ENCODE assay signal across 1 cellular context in the genomic region with DNA sequence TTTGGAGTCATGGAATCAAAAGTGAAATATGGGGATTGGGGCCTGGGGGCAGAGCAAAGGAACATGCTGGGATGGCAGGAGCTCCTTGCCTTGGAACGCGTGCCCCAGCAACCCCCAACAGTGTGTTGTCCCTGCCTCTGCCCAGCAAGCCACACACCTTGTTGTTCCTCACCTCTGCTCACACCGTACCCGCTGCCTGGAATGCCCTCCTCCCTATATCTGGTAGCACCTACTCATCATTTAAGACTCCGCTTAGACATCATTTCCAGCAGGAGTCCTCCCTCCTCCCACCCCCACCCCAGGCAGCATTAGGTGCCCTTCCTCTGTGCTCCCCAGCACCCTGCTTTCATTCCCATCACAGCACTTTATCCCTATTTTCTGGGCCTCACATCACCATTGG.
TF ChIP-seq lines count a peak whose summit lies in the region.

No MANE protein-coding gene starts in this region.

TF ChIP-seq in IMR-90, 13 proteins besides CTCF, POLR2A, EP300 and RAD21:
- TF ChIP-seq CHD1 (IDR thresholded peaks at IDR 0.05; ENCODE audit: low read depth, low read length): no peak
- TF ChIP-seq RCOR1 (IDR thresholded peaks at IDR 0.05; ENCODE audit: insufficient replicate concordance, low read length): no peak
- TF ChIP-seq RFX5 (IDR thresholded peaks at IDR 0.05; ENCODE audit: low read depth, low read length): no peak
- TF ChIP-seq, protein P1, sequence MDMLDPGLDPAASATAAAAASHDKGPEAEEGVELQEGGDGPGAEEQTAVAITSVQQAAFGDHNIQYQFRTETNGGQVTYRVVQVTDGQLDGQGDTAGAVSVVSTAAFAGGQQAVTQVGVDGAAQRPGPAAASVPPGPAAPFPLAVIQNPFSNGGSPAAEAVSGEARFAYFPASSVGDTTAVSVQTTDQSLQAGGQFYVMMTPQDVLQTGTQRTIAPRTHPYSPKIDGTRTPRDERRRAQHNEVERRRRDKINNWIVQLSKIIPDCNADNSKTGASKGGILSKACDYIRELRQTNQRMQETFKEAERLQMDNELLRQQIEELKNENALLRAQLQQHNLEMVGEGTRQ (IDR thresholded peaks at IDR 0.05; ENCODE audit: low read depth, low read length): no peak
- no peak for TF ChIP-seq CEBPB (IDR thresholded peaks at IDR 0.05; ENCODE audit: low read depth, low read length)
- no peak for TF ChIP-seq BHLHE40 (IDR thresholded peaks at IDR 0.05; ENCODE audit: low read depth, low read length)
- no peak for TF ChIP-seq MXI1 (IDR thresholded peaks at IDR 0.05; ENCODE audit: borderline replicate concordance, low read depth, low read length)
- TF ChIP-seq NFE2L2 (IDR thresholded peaks at IDR 0.05; ENCODE audit: low read depth, low read length): no peak
- TF ChIP-seq, protein P2, sequence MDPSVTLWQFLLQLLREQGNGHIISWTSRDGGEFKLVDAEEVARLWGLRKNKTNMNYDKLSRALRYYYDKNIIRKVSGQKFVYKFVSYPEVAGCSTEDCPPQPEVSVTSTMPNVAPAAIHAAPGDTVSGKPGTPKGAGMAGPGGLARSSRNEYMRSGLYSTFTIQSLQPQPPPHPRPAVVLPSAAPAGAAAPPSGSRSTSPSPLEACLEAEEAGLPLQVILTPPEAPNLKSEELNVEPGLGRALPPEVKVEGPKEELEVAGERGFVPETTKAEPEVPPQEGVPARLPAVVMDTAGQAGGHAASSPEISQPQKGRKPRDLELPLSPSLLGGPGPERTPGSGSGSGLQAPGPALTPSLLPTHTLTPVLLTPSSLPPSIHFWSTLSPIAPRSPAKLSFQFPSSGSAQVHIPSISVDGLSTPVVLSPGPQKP (IDR thresholded peaks at IDR 0.05; ENCODE audit: borderline replicate concordance, low read depth, low read length): no peak
- TF ChIP-seq FOS (IDR thresholded peaks at IDR 0.05; ENCODE audit: low read depth, low read length): no peak
- no peak for TF ChIP-seq SMC3 (IDR thresholded peaks at IDR 0.05; ENCODE audit: low read depth, low read length)
- TF ChIP-seq MAFK (IDR thresholded peaks at IDR 0.05; ENCODE audit: low read depth, low read length): no peak
- TF ChIP-seq MAZ (IDR thresholded peaks at IDR 0.05; ENCODE audit: borderline replicate concordance, low read depth, low read length): no peak
